8 cellular contexts compared by ENCODE assay signal in the genomic region with DNA sequence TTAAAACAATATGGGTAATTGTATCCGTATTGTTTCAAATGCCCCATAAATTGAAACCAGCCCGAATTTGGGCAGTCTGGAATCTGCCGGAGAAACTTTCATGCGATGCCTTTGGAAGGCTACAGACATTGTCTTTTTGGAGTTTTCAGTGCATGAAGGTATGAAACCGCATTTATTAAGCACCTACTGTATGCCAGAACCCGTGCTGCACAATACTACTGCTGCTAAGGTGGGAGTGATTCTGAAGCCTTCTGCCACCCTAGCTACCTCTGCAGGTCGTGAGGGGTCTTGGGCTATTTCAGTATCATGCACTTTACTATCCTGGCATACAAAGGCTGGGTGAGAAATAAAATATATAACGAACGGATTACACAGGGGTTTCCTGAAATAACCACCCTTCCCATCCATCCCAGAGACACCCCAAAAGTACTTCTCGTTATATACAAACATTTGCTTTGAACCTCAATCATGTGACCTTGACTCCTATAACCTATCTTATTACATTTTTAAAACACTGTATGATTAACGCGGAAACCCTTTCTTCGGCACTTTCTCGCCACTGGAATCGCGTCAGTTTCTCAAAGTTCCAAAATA. TPM values are rescaled to one million over a fixed set of nuclear protein-coding genes. Genes with fewer than 3 reads are reported as not detected.
A peak's percentile ranks its signal among the peaks of the same experiment; 100 is the strongest.
DNase-seq lines count a peak whose midpoint lies in the region; ATAC-seq and TF ChIP-seq lines count a peak whose summit lies in the region.

No MANE protein-coding gene starts in this region.

- H3K27ac ChIP-seq in HUES6 (ENCODE audit: low read depth, low read length) (peak overlapping the region; percentile 13; the same call in 1 of the 2 replicates), muscle layer of duodenum (ENCODE audit: low read length) (peak overlapping the region; percentile 8)

- peak overlapping the region; percentile 52 for H3K4me3 ChIP-seq in AG09309 (ENCODE audit: control insufficient read depth, low read depth, low read length)
- peak overlapping the region; percentile 85 for H3K4me3 ChIP-seq in HUES6 (ENCODE audit: low read depth, low read length)
- H3K4me3 ChIP-seq in muscle layer of duodenum (ENCODE audit: low read depth in 1 of 2, low read length in 2 of 2), result peak overlapping the region; percentile 69 to 71

- peaks cover 12% of the 10 kb centered on the region for H3K9me3 Mint-ChIP-seq in chondrocyte (ENCODE audit: low read depth)

- peak overlapping the region; percentile 68 for H3K9ac ChIP-seq in HUES6 (ENCODE audit: low read length)

- H3K36me3 ChIP-seq in HUES6 (ENCODE audit: control insufficient read depth, insufficient read depth, low read length) (no peaks in the 10 kb centered on the region), muscle layer of duodenum (ENCODE audit: control insufficient read depth in 1 of 2, insufficient read depth in 2 of 2, low read length in 2 of 2) (no peaks in the 10 kb centered on the region)

- H3K9me3 ChIP-seq in HUES6 (ENCODE audit: control insufficient read depth, insufficient read depth, low read depth, low read length), result peaks cover 8% of the 10 kb centered on the region; the same call in 1 of the 2 replicates
- peaks cover 0 to 6% of the 10 kb centered on the region in 2 donors for H3K9me3 ChIP-seq in muscle layer of duodenum (ENCODE audit: control insufficient read depth in 1 of 2, low read length in 2 of 2)

- DNase-seq in AG09309 (ENCODE audit: low read depth) (no peak), chondrocyte (ENCODE audit: low spot score) (no peak), NCI-H1930 (lab: John Stamatoyannopoulos, UW) (no peak), NCI-H1436 (lab: John Stamatoyannopoulos, UW) (no peak)
- DNase-seq in activated CD4-positive, alpha-beta T cell treated with anti-CD3 and anti-CD28 coated beads, Interleukin-2, amount 50 U/mL, for 1 hour, result no peak

- H3K4me3 Mint-ChIP-seq in chondrocyte (ENCODE audit: unreplicated experiment), result peak overlapping the region; percentile 85

- H3K4me1 Mint-ChIP-seq in chondrocyte (ENCODE audit: low read depth), result peaks cover 18% of the 10 kb centered on the region

- peaks cover 32% of the 10 kb centered on the region for H3K4me1 ChIP-seq in HUES6 (ENCODE audit: control insufficient read depth, insufficient read depth, low read length)
- H3K4me1 ChIP-seq in muscle layer of duodenum (ENCODE audit: control insufficient read depth in 1 of 2, insufficient read depth in 2 of 2, low read length in 2 of 2), result peaks cover 0 to 8% of the 10 kb centered on the region in 2 donors

- peaks cover 12% of the 10 kb centered on the region for H3K27me3 ChIP-seq in HUES6 (ENCODE audit: control insufficient read depth, insufficient read depth, low read length)
- no peaks in the 10 kb centered on the region for H3K27me3 ChIP-seq in muscle layer of duodenum (ENCODE audit: low read depth, low read length)

- H3K27ac Mint-ChIP-seq in chondrocyte (ENCODE audit: unreplicated experiment), result peak overlapping the region; percentile 79

- no peak for ATAC-seq in GM18498 (IDR thresholded peaks at IDR 0.05; ENCODE audit: unreplicated experiment)

- no peaks in the 10 kb centered on the region for H3K27me3 Mint-ChIP-seq in chondrocyte (ENCODE audit: low read depth)

- peaks cover 2% of the 10 kb centered on the region for H3K36me3 Mint-ChIP-seq in chondrocyte (ENCODE audit: low read depth)

- TF ChIP-seq CTCF in AG09309 (IDR thresholded peaks at IDR 0.05; ENCODE audit: control insufficient read depth, insufficient read depth, low read depth, low read length, missing control alignments), result no peak
- no peak for TF ChIP-seq CTCF in chondrocyte (IDR thresholded peaks at IDR 0.05)

RNA-seq across cellular contexts. Expression of gene MSI2, which starts 1.0 kb away (rescaled TPM):
- 23.1 to 55.2 TPM (median 25.5 TPM) in 3 replicates for total RNA-seq in chondrocyte
